Comparison of ENCODE assay signal across 1 cellular context in the genomic region with DNA sequence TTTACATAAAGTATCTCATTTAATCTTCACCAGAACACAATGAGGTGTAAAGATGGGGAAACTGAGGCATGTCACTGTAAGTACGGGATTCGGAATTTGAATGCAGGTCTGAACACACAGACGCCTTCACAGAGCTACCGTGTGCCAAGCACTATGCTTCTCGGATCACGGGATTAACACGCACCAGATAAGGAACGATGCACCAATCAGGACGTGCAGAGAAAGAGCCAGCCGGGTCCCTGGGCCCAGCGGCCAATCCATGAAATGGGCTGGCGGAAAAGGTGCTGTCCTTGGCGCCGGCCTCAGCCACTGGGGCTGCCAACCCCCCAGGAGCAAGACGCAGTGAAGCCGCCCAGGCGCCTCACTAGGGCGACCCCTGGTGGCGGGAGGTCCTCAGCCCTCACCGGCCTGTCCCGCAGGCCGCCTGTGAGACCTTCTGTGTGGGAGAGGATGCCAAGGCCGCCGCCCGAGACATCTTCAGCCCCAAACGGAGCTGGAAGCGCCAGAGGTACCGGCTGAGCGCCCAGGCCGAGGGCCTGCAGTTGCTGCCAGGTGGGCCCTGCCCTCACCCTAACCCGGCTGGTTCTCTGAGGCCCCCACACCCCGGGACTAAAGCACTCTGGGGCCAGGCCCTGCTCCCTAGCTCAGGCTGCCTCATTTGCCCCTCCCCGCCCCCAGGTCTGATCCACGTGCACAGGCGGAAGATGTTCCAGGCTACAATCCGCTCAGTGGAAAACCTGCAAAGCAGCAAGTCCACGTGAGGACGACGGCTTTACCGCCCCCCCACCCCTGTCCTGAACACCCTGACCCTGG.
TF ChIP-seq lines count a peak whose summit lies in the region.

No MANE protein-coding gene starts in this region.

TF ChIP-seq in HepG2, 621 proteins besides CTCF, POLR2A, EP300 and RAD21 (continues in another document):
- no peak for TF ChIP-seq ZNF101 (CRISPR knock-in tag; IDR thresholded peaks at IDR 0.05; ENCODE audit: borderline replicate concordance, low read depth)
- TF ChIP-seq ZNF724P (CRISPR knock-in tag; IDR thresholded peaks at IDR 0.05; ENCODE audit: borderline replicate concordance) = no peak
- no peak for TF ChIP-seq TBL1XR1 (IDR thresholded peaks at IDR 0.05; ENCODE audit: borderline replicate concordance, low read length, partially characterized antibody)
- TF ChIP-seq, protein P1, sequence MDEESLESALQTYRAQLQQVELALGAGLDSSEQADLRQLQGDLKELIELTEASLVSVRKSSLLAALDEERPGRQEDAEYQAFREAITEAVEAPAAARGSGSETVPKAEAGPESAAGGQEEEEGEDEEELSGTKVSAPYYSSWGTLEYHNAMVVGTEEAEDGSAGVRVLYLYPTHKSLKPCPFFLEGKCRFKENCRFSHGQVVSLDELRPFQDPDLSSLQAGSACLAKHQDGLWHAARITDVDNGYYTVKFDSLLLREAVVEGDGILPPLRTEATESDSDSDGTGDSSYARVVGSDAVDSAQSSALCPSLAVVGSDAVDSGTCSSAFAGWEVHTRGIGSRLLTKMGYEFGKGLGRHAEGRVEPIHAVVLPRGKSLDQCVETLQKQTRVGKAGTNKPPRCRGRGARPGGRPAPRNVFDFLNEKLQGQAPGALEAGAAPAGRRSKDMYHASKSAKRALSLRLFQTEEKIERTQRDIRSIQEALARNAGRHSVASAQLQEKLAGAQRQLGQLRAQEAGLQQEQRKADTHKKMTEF (CRISPR knock-in tag; IDR thresholded peaks at IDR 0.05) = 0 out of 2 replicates have a peak, but pooled peaks have one; percentile 47
- TF ChIP-seq, protein P2, sequence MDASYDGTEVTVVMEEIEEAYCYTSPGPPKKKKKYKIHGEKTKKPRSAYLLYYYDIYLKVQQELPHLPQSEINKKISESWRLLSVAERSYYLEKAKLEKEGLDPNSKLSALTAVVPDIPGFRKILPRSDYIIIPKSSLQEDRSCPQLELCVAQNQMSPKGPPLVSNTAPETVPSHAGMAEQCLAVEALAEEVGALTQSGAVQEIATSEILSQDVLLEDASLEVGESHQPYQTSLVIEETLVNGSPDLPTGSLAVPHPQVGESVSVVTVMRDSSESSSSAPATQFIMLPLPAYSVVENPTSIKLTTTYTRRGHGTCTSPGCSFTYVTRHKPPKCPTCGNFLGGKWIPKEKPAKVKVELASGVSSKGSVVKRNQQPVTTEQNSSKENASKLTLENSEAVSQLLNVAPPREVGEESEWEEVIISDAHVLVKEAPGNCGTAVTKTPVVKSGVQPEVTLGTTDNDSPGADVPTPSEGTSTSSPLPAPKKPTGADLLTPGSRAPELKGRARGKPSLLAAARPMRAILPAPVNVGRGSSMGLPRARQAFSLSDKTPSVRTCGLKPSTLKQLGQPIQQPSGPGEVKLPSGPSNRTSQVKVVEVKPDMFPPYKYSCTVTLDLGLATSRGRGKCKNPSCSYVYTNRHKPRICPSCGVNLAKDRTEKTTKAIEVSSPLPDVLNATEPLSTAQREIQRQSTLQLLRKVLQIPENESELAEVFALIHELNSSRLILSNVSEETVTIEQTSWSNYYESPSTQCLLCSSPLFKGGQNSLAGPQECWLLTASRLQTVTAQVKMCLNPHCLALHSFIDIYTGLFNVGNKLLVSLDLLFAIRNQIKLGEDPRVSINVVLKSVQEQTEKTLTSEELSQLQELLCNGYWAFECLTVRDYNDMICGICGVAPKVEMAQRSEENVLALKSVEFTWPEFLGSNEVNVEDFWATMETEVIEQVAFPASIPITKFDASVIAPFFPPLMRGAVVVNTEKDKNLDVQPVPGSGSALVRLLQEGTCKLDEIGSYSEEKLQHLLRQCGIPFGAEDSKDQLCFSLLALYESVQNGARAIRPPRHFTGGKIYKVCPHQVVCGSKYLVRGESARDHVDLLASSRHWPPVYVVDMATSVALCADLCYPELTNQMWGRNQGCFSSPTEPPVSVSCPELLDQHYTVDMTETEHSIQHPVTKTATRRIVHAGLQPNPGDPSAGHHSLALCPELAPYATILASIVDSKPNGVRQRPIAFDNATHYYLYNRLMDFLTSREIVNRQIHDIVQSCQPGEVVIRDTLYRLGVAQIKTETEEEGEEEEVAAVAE (CRISPR knock-in tag; IDR thresholded peaks at IDR 0.05; ENCODE audit: borderline replicate concordance) = peak; percentile 69; the same call in 1 of the 2 replicates
- no peak for TF ChIP-seq SYNCRIP (IDR thresholded peaks at IDR 0.05; ENCODE audit: insufficient read depth, low read depth, low read length)
- TF ChIP-seq ZSCAN30 (CRISPR knock-in tag; IDR thresholded peaks at IDR 0.05) = no peak
- no peak for TF ChIP-seq CAMTA2 (CRISPR knock-in tag; IDR thresholded peaks at IDR 0.05; ENCODE audit: borderline replicate concordance)
- no peak for TF ChIP-seq MIXL1 (CRISPR knock-in tag; IDR thresholded peaks at IDR 0.05)
- TF ChIP-seq ZNF17 (CRISPR knock-in tag; IDR thresholded peaks at IDR 0.05) = no peak
- no peak for TF ChIP-seq GATA4 (IDR thresholded peaks at IDR 0.05; ENCODE audit: borderline replicate concordance, low read depth)
- TF ChIP-seq, protein P3, sequence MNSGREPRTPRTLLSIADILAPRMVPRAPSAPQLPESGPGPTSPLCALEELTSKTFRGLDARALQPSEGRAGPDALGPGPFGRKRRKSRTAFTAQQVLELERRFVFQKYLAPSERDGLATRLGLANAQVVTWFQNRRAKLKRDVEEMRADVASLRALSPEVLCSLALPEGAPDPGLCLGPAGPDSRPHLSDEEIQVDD (CRISPR knock-in tag; IDR thresholded peaks at IDR 0.05; ENCODE audit: borderline replicate concordance) = no peak
- peak; percentile 52; the same call in 1 of the 2 replicates for TF ChIP-seq MIER2 (CRISPR knock-in tag; IDR thresholded peaks at IDR 0.05)
- TF ChIP-seq, protein P4, sequence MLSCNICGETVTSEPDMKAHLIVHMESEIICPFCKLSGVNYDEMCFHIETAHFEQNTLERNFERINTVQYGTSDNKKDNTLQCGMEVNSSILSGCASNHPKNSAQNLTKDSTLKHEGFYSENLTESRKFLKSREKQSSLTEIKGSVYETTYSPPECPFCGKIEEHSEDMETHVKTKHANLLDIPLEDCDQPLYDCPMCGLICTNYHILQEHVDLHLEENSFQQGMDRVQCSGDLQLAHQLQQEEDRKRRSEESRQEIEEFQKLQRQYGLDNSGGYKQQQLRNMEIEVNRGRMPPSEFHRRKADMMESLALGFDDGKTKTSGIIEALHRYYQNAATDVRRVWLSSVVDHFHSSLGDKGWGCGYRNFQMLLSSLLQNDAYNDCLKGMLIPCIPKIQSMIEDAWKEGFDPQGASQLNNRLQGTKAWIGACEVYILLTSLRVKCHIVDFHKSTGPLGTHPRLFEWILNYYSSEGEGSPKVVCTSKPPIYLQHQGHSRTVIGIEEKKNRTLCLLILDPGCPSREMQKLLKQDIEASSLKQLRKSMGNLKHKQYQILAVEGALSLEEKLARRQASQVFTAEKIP (CRISPR knock-in tag; IDR thresholded peaks at IDR 0.05; ENCODE audit: borderline replicate concordance) = no peak
- TF ChIP-seq ZNF777 (CRISPR knock-in tag; IDR thresholded peaks at IDR 0.05) = no peak
- TF ChIP-seq ZNF558 (CRISPR knock-in tag; IDR thresholded peaks at IDR 0.05; ENCODE audit: borderline replicate concordance) = no peak
- no peak for TF ChIP-seq IRX3 (CRISPR knock-in tag; IDR thresholded peaks at IDR 0.05; ENCODE audit: borderline replicate concordance, low read depth)
- TF ChIP-seq, protein P5, sequence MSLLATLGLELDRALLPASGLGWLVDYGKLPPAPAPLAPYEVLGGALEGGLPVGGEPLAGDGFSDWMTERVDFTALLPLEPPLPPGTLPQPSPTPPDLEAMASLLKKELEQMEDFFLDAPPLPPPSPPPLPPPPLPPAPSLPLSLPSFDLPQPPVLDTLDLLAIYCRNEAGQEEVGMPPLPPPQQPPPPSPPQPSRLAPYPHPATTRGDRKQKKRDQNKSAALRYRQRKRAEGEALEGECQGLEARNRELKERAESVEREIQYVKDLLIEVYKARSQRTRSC (CRISPR knock-in tag; IDR thresholded peaks at IDR 0.05; ENCODE audit: low read depth) = no peak
- TF ChIP-seq SIX4 (CRISPR knock-in tag; IDR thresholded peaks at IDR 0.05) = no peak
- no peak for TF ChIP-seq PAWR (CRISPR knock-in tag; IDR thresholded peaks at IDR 0.05; ENCODE audit: borderline replicate concordance)
- TF ChIP-seq ATF7-NPFF (CRISPR knock-in tag; IDR thresholded peaks at IDR 0.05; ENCODE audit: low read depth) = no peak
- no peak for TF ChIP-seq FIP1L1 (IDR thresholded peaks at IDR 0.05; ENCODE audit: borderline replicate concordance, insufficient read depth, low read depth, low read length)
- TF ChIP-seq ELF3 (CRISPR knock-in tag; IDR thresholded peaks at IDR 0.05) = 0 out of 2 replicates have a peak, but pooled peaks have one; percentile 25
- TF ChIP-seq ZSCAN25 (CRISPR knock-in tag; IDR thresholded peaks at IDR 0.05) = no peak
- no peak for TF ChIP-seq ZNF296 (CRISPR knock-in tag; conservative IDR thresholded peaks at IDR 0.05)
- TF ChIP-seq MATR3 (CRISPR knock-in tag; IDR thresholded peaks at IDR 0.05) = no peak
- TF ChIP-seq ZNF737 (CRISPR knock-in tag; IDR thresholded peaks at IDR 0.05; ENCODE audit: borderline replicate concordance) = no peak
- no peak for TF ChIP-seq ZNF7 (CRISPR knock-in tag; IDR thresholded peaks at IDR 0.05)
- no peak for TF ChIP-seq ZNF496 (CRISPR knock-in tag; IDR thresholded peaks at IDR 0.05; ENCODE audit: insufficient replicate concordance)
- no peak for TF ChIP-seq SETDB1 (CRISPR knock-in tag; IDR thresholded peaks at IDR 0.05; ENCODE audit: borderline replicate concordance)
- TF ChIP-seq ZFP90 (CRISPR knock-in tag; IDR thresholded peaks at IDR 0.05; ENCODE audit: borderline replicate concordance) = no peak
- no peak for TF ChIP-seq FOXK1 (CRISPR knock-in tag; IDR thresholded peaks at IDR 0.05; ENCODE audit: borderline replicate concordance, low read depth)
- TF ChIP-seq ZNF337 (CRISPR knock-in tag; IDR thresholded peaks at IDR 0.05; ENCODE audit: borderline replicate concordance, low read depth) = no peak
- TF ChIP-seq ZNF782 (CRISPR knock-in tag; IDR thresholded peaks at IDR 0.05; ENCODE audit: borderline replicate concordance) = no peak
- peak; percentile 6; the same call in 1 of the 2 replicates for TF ChIP-seq KLF12 (CRISPR knock-in tag; IDR thresholded peaks at IDR 0.05; ENCODE audit: borderline replicate concordance)
- no peak for TF ChIP-seq GTF3A (CRISPR knock-in tag; conservative IDR thresholded peaks at IDR 0.05)
- TF ChIP-seq ZNF441 (CRISPR knock-in tag; IDR thresholded peaks at IDR 0.05; ENCODE audit: borderline replicate concordance) = no peak
- TF ChIP-seq ERF (CRISPR knock-in tag; IDR thresholded peaks at IDR 0.05) = peak; percentile 38; the same call in 1 of the 2 replicates
- no peak for TF ChIP-seq MED8 (CRISPR knock-in tag; IDR thresholded peaks at IDR 0.05; ENCODE audit: insufficient replicate concordance)
- 0 out of 2 replicates have a peak, but pooled peaks have one; percentile 18 for TF ChIP-seq HMG20A (CRISPR knock-in tag; IDR thresholded peaks at IDR 0.05; ENCODE audit: borderline replicate concordance)
- TF ChIP-seq ZNF232 (CRISPR knock-in tag; IDR thresholded peaks at IDR 0.05; ENCODE audit: borderline replicate concordance) = no peak
- TF ChIP-seq, protein P6, sequence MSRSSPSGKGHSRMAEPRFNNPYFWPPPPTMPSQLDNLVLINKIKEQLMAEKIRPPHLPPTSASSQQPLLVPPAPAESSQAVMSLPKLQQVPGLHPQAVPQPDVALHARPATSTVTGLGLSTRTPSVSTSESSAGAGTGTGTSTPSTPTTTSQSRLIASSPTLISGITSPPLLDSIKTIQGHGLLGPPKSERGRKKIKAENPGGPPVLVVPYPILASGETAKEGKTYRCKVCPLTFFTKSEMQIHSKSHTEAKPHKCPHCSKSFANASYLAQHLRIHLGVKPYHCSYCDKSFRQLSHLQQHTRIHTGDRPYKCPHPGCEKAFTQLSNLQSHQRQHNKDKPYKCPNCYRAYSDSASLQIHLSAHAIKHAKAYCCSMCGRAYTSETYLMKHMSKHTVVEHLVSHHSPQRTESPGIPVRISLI (CRISPR knock-in tag; IDR thresholded peaks at IDR 0.05; ENCODE audit: borderline replicate concordance) = no peak
- TF ChIP-seq ZNF224 (CRISPR knock-in tag; IDR thresholded peaks at IDR 0.05) = peak; percentile 49; the same call in 1 of the 2 replicates
- TF ChIP-seq, protein P7, sequence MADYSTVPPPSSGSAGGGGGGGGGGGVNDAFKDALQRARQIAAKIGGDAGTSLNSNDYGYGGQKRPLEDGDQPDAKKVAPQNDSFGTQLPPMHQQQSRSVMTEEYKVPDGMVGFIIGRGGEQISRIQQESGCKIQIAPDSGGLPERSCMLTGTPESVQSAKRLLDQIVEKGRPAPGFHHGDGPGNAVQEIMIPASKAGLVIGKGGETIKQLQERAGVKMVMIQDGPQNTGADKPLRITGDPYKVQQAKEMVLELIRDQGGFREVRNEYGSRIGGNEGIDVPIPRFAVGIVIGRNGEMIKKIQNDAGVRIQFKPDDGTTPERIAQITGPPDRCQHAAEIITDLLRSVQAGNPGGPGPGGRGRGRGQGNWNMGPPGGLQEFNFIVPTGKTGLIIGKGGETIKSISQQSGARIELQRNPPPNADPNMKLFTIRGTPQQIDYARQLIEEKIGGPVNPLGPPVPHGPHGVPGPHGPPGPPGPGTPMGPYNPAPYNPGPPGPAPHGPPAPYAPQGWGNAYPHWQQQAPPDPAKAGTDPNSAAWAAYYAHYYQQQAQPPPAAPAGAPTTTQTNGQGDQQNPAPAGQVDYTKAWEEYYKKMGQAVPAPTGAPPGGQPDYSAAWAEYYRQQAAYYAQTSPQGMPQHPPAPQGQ (CRISPR knock-in tag; IDR thresholded peaks at IDR 0.05; ENCODE audit: borderline replicate concordance) = no peak
- TF ChIP-seq, protein P8, sequence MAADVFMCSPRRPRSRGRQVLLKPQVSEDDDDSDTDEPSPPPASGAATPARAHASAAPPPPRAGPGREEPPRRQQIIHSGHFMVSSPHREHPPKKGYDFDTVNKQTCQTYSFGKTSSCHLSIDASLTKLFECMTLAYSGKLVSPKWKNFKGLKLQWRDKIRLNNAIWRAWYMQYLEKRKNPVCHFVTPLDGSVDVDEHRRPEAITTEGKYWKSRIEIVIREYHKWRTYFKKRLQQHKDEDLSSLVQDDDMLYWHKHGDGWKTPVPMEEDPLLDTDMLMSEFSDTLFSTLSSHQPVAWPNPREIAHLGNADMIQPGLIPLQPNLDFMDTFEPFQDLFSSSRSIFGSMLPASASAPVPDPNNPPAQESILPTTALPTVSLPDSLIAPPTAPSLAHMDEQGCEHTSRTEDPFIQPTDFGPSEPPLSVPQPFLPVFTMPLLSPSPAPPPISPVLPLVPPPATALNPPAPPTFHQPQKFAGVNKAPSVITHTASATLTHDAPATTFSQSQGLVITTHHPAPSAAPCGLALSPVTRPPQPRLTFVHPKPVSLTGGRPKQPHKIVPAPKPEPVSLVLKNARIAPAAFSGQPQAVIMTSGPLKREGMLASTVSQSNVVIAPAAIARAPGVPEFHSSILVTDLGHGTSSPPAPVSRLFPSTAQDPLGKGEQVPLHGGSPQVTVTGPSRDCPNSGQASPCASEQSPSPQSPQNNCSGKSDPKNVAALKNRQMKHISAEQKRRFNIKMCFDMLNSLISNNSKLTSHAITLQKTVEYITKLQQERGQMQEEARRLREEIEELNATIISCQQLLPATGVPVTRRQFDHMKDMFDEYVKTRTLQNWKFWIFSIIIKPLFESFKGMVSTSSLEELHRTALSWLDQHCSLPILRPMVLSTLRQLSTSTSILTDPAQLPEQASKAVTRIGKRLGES (CRISPR knock-in tag; IDR thresholded peaks at IDR 0.05; ENCODE audit: borderline replicate concordance) = no peak
- TF ChIP-seq ATF7 (IDR thresholded peaks at IDR 0.05) = no peak
- no peak for TF ChIP-seq ATF7 (CRISPR knock-in tag; IDR thresholded peaks at IDR 0.05)
- TF ChIP-seq MTA1 (CRISPR knock-in tag; IDR thresholded peaks at IDR 0.05; ENCODE audit: borderline replicate concordance) = peak; percentile 54; the same call in 1 of the 2 replicates
- no peak for TF ChIP-seq ZNF563 (CRISPR knock-in tag; IDR thresholded peaks at IDR 0.05)
- TF ChIP-seq MBD4 (IDR thresholded peaks at IDR 0.05; ENCODE audit: borderline replicate concordance, low read length) = no peak
- no peak for TF ChIP-seq GPN1 (CRISPR knock-in tag; IDR thresholded peaks at IDR 0.05; ENCODE audit: borderline replicate concordance)
- TF ChIP-seq HOXA7 (CRISPR knock-in tag; IDR thresholded peaks at IDR 0.05) = no peak
